14 cellular contexts compared by ENCODE assay signal in the genomic region with DNA sequence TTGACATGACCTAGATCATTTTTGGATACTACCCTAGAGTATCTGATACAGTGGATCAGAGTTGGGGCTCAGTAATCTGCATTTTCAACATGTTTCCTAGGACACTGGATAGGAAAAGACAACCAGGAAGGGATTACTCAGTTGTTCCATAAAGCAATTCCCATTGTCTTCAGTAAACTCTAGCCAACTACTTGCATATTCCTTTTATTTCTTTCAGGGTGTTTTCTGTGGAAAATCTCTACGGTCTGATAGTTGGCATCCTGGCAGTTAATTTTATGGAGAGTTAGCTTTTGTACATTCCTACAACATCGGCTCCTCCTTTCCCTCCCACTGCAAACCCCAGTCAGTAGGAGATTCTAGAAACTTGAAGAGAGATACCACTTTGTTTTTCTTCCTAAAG.
DNase-seq lines count a peak whose midpoint lies in the region; FAIRE-seq and TF ChIP-seq lines count a peak whose summit lies in the region.
"Had no signal": no experiment of that assay in that cellular context is flagged by ENCODE, and none has a peak within 500 bp of the region (broad histone marks: within the 10 kb centered on the region; RNA-seq: fewer than 3 reads in every experiment).

No MANE protein-coding gene starts in this region.

- H3K79me2 ChIP-seq in endothelial cell of umbilical vein (ENCODE audit: control insufficient read depth, insufficient read depth, low read length): peaks cover 13% of the 10 kb centered on the region

- no peaks in the 10 kb centered on the region for H3K4me1 Mint-ChIP-seq in nephron progenitor cell
- no peaks in the 10 kb centered on the region for H3K4me1 Mint-ChIP-seq in CD8-positive, alpha-beta memory T cell
- H3K4me1 Mint-ChIP-seq: IgD-negative memory B cell had no signal

- H3K27me3 ChIP-seq in adipocyte (replicated peaks; ENCODE audit: control insufficient read depth, insufficient read depth, low read length) (no peaks in the 10 kb centered on the region), endothelial cell of umbilical vein (ENCODE audit: control insufficient read depth in 2 of 2, insufficient read depth in 2 of 2, low read length in 2 of 2) (no peaks in the 10 kb centered on the region), skeletal muscle satellite cell (ENCODE audit: control insufficient read depth, insufficient read depth, low read length) (no peaks in the 10 kb centered on the region)
- no peaks in the 10 kb centered on the region for H3K27me3 ChIP-seq in CD8-positive, alpha-beta memory T cell (ENCODE audit: insufficient read depth, low read length, poor library complexity, severe bottlenecking)

- TF ChIP-seq CTCF in endothelial cell of umbilical vein (IDR thresholded peaks at IDR 0.05; ENCODE audit: extremely low read depth in 1 of 2, insufficient read depth in 1 of 2, low read depth in 1 of 2, low read length in 2 of 2): no peak
- TF ChIP-seq CTCF in nephron progenitor cell (IDR thresholded peaks at IDR 0.05): no peak
- TF ChIP-seq CTCF in lower leg skin (IDR thresholded peaks at IDR 0.05): no peak

- H2AFZ ChIP-seq in endothelial cell of umbilical vein (ENCODE audit: low read depth, low read length): peak overlapping the region; percentile 45

- POLR2A ChIA-PET in endothelial cell of umbilical vein (lab: Charles Lee): no interaction called here
- POLR2A ChIA-PET in CD8-positive, alpha-beta memory T cell (lab: Charles Lee): no interaction called here

- no peak overlapping the region for H3K4me3 Mint-ChIP-seq in nephron progenitor cell
- H3K4me3 Mint-ChIP-seq in CD8-positive, alpha-beta memory T cell: no peak overlapping the region
- H3K4me3 Mint-ChIP-seq: IgD-negative memory B cell had no signal

- CTCF ChIA-PET in endothelial cell of umbilical vein (lab: Charles Lee): interaction anchor here (1.2 to 2.4 kb wide), 5 partner anchors 9 to 32 kb away, joined by 3 to 6 read pairs (median 5); no protein-coding TSS in a partner anchor
- CTCF ChIA-PET in CD8-positive, alpha-beta memory T cell (lab: Charles Lee): no interaction called here

- peak overlapping the region; percentile 41 for H3K9ac ChIP-seq in adipocyte (ENCODE audit: low read length)
- no peak overlapping the region for H3K9ac ChIP-seq in endothelial cell of umbilical vein (replicated peaks; ENCODE audit: extremely low read depth, insufficient read depth, low read length)
- peak overlapping the region; percentile 33 for H3K9ac ChIP-seq in skeletal muscle satellite cell (ENCODE audit: low read depth, low read length)

- peak overlapping the region; percentile 48 for H3K27ac ChIP-seq in endothelial cell of umbilical vein (ENCODE audit: insufficient read depth, low read depth, low read length)
- H3K27ac ChIP-seq in CD8-positive, alpha-beta memory T cell (ENCODE audit: low read depth, low read length): no peak overlapping the region

- H3K9me3 Mint-ChIP-seq in nephron progenitor cell: no peaks in the 10 kb centered on the region
- H3K9me3 Mint-ChIP-seq in CD8-positive, alpha-beta memory T cell: peaks cover 0 to 2% (median 0%) of the 10 kb centered on the region in 5 donors

- no peaks in the 10 kb centered on the region for H3K36me3 Mint-ChIP-seq in nephron progenitor cell (ENCODE audit: low read depth)
- no peaks in the 10 kb centered on the region for H3K36me3 Mint-ChIP-seq in CD8-positive, alpha-beta memory T cell
- H3K36me3 Mint-ChIP-seq: IgD-negative memory B cell had no signal

- peaks cover 37% of the 10 kb centered on the region for H3K4me1 ChIP-seq in adipocyte (ENCODE audit: control insufficient read depth, insufficient read depth, low read length)
- H3K4me1 ChIP-seq in endothelial cell of umbilical vein (ENCODE audit: control insufficient read depth, extremely low read depth, insufficient read depth, low read length): peaks cover 13% of the 10 kb centered on the region
- H3K4me1 ChIP-seq in skeletal muscle satellite cell (ENCODE audit: control insufficient read depth, insufficient read depth, low read length): peaks cover 62% of the 10 kb centered on the region
- no peaks in the 10 kb centered on the region for H3K4me1 ChIP-seq in CD8-positive, alpha-beta memory T cell (ENCODE audit: insufficient read depth, low read length)

- peak overlapping the region; percentile 64 for H3K27ac Mint-ChIP-seq in nephron progenitor cell
- H3K27ac Mint-ChIP-seq in CD8-positive, alpha-beta memory T cell: no peak overlapping the region
- H3K27ac Mint-ChIP-seq: IgD-negative memory B cell had no signal

- BruUV-seq in endothelial cell of umbilical vein (replicated peaks; lab: Mats Ljungman, UMichigan): no TSS peak

- H4K20me1 ChIP-seq in endothelial cell of umbilical vein (replicated peaks; ENCODE audit: control insufficient read depth, extremely low read depth, insufficient read depth, low read length): no peaks in the 10 kb centered on the region

- no peaks in the 10 kb centered on the region for H3K27me3 Mint-ChIP-seq in nephron progenitor cell (ENCODE audit: low read depth, poor library complexity)
- H3K27me3 Mint-ChIP-seq in CD8-positive, alpha-beta memory T cell: no peaks in the 10 kb centered on the region
- H3K27me3 Mint-ChIP-seq: IgD-negative memory B cell had no signal

- no peak for FAIRE-seq in endothelial cell of umbilical vein (lab: Jason Lieb, UNC)
- FAIRE-seq: H54, RCC 7860 had no signal

- WGBS in lower leg skin, 2 donors: 35 to 39% methylated on average over 2 of the region's 2 CpGs

- H3K36me3 ChIP-seq in adipocyte (ENCODE audit: control insufficient read depth, insufficient read depth, low read length, severe bottlenecking) (no peaks in the 10 kb centered on the region), endothelial cell of umbilical vein (ENCODE audit: control insufficient read depth in 2 of 2, extremely low read depth in 1 of 2, insufficient read depth in 2 of 2, low read length in 2 of 2) (peaks cover 0 to 2% of the 10 kb centered on the region in 2 experiments), skeletal muscle satellite cell (ENCODE audit: insufficient read depth, low read length) (no peaks in the 10 kb centered on the region)
- H3K36me3 ChIP-seq in CD8-positive, alpha-beta memory T cell (ENCODE audit: insufficient read depth, low read length): no peaks in the 10 kb centered on the region

- H3K4me2 ChIP-seq in endothelial cell of umbilical vein (ENCODE audit: insufficient read depth, low read length) (peak overlapping the region; percentile 72), skeletal muscle satellite cell (ENCODE audit: low read length) (no peak overlapping the region)

- intact Hi-C loops in endothelial cell of umbilical vein (cut with micrococcal nuclease): no loop called here
- intact Hi-C loops in lower leg skin (cut with DNase I; ENCODE audit: low total_unique reads): no loop called here

- H3K4me3 ChIP-seq in adipocyte (ENCODE audit: low read length) (peak overlapping the region; percentile 50), endothelial cell of umbilical vein (replicated peaks in 1 of 3; ENCODE audit: insufficient read depth in 1 of 3, low read depth in 1 of 3, low read length in 3 of 3) (no peak overlapping the region), skeletal muscle satellite cell (ENCODE audit: low read length) (no peak overlapping the region), lower leg skin (ENCODE audit: low read depth, poor library complexity, severe bottlenecking) (no peak overlapping the region)
- H3K4me3 ChIP-seq in CD8-positive, alpha-beta memory T cell (ENCODE audit: low read length): no peak overlapping the region

- no peaks in the 10 kb centered on the region for H3K9me1 ChIP-seq in endothelial cell of umbilical vein (replicated peaks; ENCODE audit: control insufficient read depth, extremely low read depth, insufficient read depth, low read length)

- TF ChIP-seq POLR2A in endothelial cell of umbilical vein (IDR thresholded peaks at IDR 0.05; ENCODE audit: low read depth, low read length): no peak
- TF ChIP-seq POLR2A in lower leg skin (IDR thresholded peaks at IDR 0.05): no peak

- no peaks in the 10 kb centered on the region for H3K9me3 ChIP-seq in adipocyte (ENCODE audit: control insufficient read depth, low read length)
- no peaks in the 10 kb centered on the region for H3K9me3 ChIP-seq in endothelial cell of umbilical vein (replicated peaks; ENCODE audit: control insufficient read depth, insufficient read depth, low read length)
- H3K9me3 ChIP-seq in skeletal muscle satellite cell (replicated peaks; ENCODE audit: low read length): no peaks in the 10 kb centered on the region
- no peaks in the 10 kb centered on the region for H3K9me3 ChIP-seq in CD8-positive, alpha-beta memory T cell (ENCODE audit: low read length)

- dilution Hi-C loops in endothelial cell of umbilical vein (cut with MboI; ENCODE audit: extremely low pct_ligation_motif_present, low sequenced_read_pairs): no loop called here

- DNase-seq in adipocyte (ENCODE audit: low read depth) (peak; percentile 33), endothelial cell of umbilical vein (ENCODE audit: low read depth, low spot score) (peak; percentile 86), nephron progenitor cell (no peak), lower leg skin (ENCODE audit: low spot score in 2 of 2) (no peak), GM03348 (ENCODE audit: low spot score) (no peak)
- DNase-seq in CD8-positive, alpha-beta memory T cell: no peak
- DNase-seq: NCI-H1436, NCI-H2029 treated with DMSO at 0.1 percent for 48 hours, NCI-H510A, SIG-M5 had no signal

TF ChIP-seq in endothelial cell of umbilical vein, 7 proteins besides CTCF, POLR2A, EP300 and RAD21:
- no peak for TF ChIP-seq MYC (IDR thresholded peaks at IDR 0.05; ENCODE audit: low read depth, low read length)
- TF ChIP-seq EZH2 (IDR thresholded peaks at IDR 0.05; ENCODE audit: borderline replicate concordance, low read depth, low read length, severe bottlenecking): no peak
- no peak for TF ChIP-seq FOS (IDR thresholded peaks at IDR 0.05; ENCODE audit: borderline replicate concordance, insufficient read depth, low read length)
- peak; percentile 28 for TF ChIP-seq JUN (IDR thresholded peaks at IDR 0.05; ENCODE audit: borderline replicate concordance, insufficient read depth, insufficient read length, low read depth)
- TF ChIP-seq POLR2AphosphoS5 (IDR thresholded peaks at IDR 0.05; ENCODE audit: insufficient read depth, low read depth, low read length): no peak
- TF ChIP-seq MAX (IDR thresholded peaks at IDR 0.05; ENCODE audit: insufficient read depth, insufficient read length): no peak
- no peak for TF ChIP-seq GATA2 (IDR thresholded peaks at IDR 0.05; ENCODE audit: insufficient read depth, insufficient read length, low read depth, low read length)

Comparison
In these comparisons a context has a peak if more than half of its experiments do, and no peak if none do; other contexts are left out.
1. DNase-seq: peak in adipocyte (single experiment) and endothelial cell of umbilical vein (single experiment); none in nephron progenitor cell (single experiment), lower leg skin (0 of 2), CD8-positive, alpha-beta memory T cell (0 of 5) and GM03348 (single experiment).